21 cellular contexts compared by ENCODE assay signal in genomic region chr4:57607616-57608150, GRCh38.
"Had no signal": no experiment of that assay in that cellular context is flagged by ENCODE, and none has a peak within 500 bp of the region (broad histone marks: within the 10 kb centered on the region; RNA-seq: fewer than 3 reads in every experiment).

No MANE protein-coding gene starts in this region.

- H3K9me3 ChIP-seq: gastroesophageal sphincter, prostate gland, sigmoid colon, spleen, stomach, testis had no signal

- H3K27ac ChIP-seq: brain microvascular endothelial cell, gastroesophageal sphincter, prostate gland, sigmoid colon, spleen, stomach, testis had no signal

- H3K4me1 ChIP-seq: gastroesophageal sphincter, prostate gland, spleen, stomach, testis had no signal

- H3K4me3 ChIP-seq: gastroesophageal sphincter, prostate gland, sigmoid colon, spleen, stomach, testis had no signal

- H3K27me3 Mint-ChIP-seq: activated CD4-positive, alpha-beta T cell treated with anti-CD3 and anti-CD28 coated beads, Interleukin-2, amount 10 ng/mL, durations not matched to agents 24 days and 14 days; activated naive CD8-positive, alpha-beta T cell; dendritic cell treated with granulocyte-macrophage colony-stimulating factor and Interleukin-4, amounts not matched to agents 40 ng/mL and 50 ng/mL, for 4 days; effector memory CD8-positive, alpha-beta T cell; natural killer cell treated with Interleukin-12 subunit alpha and Interleukin-12 subunit beta and Interleukin-15 and Interleukin-18, amount 100 ng/mL, for 72 hours; T-helper 17 cell had no signal

- H3K9me3 Mint-ChIP-seq: activated CD4-positive, alpha-beta T cell treated with anti-CD3 and anti-CD28 coated beads, Interleukin-2, amount 10 ng/mL, durations not matched to agents 24 days and 14 days; dendritic cell treated with granulocyte-macrophage colony-stimulating factor and Interleukin-4, amounts not matched to agents 40 ng/mL and 50 ng/mL, for 4 days had no signal

- H3K27ac Mint-ChIP-seq: activated CD4-positive, alpha-beta T cell treated with anti-CD3 and anti-CD28 coated beads, Interleukin-2, amount 10 ng/mL, durations not matched to agents 24 days and 14 days; activated CD8-positive, alpha-beta T cell treated with anti-CD3 and anti-CD28 coated beads, Interleukin-2, amount 10 ng/mL, durations not matched to agents 7 days and 5 days; activated naive CD8-positive, alpha-beta T cell; activated T-cell treated with anti-CD3 and anti-CD28 coated beads, Interleukin-2, amount 50 U/mL, for 72 hours; dendritic cell treated with granulocyte-macrophage colony-stimulating factor and Interleukin-4, amounts not matched to agents 40 ng/mL and 50 ng/mL, for 4 days; effector memory CD8-positive, alpha-beta T cell; natural killer cell treated with Interleukin-12 subunit alpha and Interleukin-12 subunit beta and Interleukin-15 and Interleukin-18, amount 100 ng/mL, for 72 hours; T-helper 17 cell had no signal

- H3K27me3 ChIP-seq: brain microvascular endothelial cell, gastroesophageal sphincter, sigmoid colon, spleen, stomach, testis had no signal

- ATAC-seq: activated CD8-positive, alpha-beta T cell treated with anti-CD3 and anti-CD28 coated beads, Interleukin-2, amount 10 ng/mL, durations not matched to agents 7 days and 5 days; activated T-cell treated with anti-CD3 and anti-CD28 coated beads, Interleukin-2, amount 50 U/mL, for 72 hours; effector memory CD8-positive, alpha-beta T cell; gastroesophageal sphincter; natural killer cell treated with Interleukin-12 subunit alpha and Interleukin-12 subunit beta and Interleukin-15 and Interleukin-18, amount 100 ng/mL, for 72 hours; T-helper 17 cell had no signal

- H3K36me3 Mint-ChIP-seq: activated naive CD8-positive, alpha-beta T cell; natural killer cell treated with Interleukin-12 subunit alpha and Interleukin-12 subunit beta and Interleukin-15 and Interleukin-18, amount 100 ng/mL, for 72 hours had no signal

- H3K4me3 Mint-ChIP-seq: activated CD4-positive, alpha-beta T cell treated with anti-CD3 and anti-CD28 coated beads, Interleukin-2, amount 10 ng/mL, durations not matched to agents 24 days and 14 days; activated CD8-positive, alpha-beta T cell treated with anti-CD3 and anti-CD28 coated beads, Interleukin-2, amount 10 ng/mL, durations not matched to agents 7 days and 5 days; activated naive CD8-positive, alpha-beta T cell; activated T-cell treated with anti-CD3 and anti-CD28 coated beads, Interleukin-2, amount 50 U/mL, for 72 hours; dendritic cell treated with granulocyte-macrophage colony-stimulating factor and Interleukin-4, amounts not matched to agents 40 ng/mL and 50 ng/mL, for 4 days; effector memory CD8-positive, alpha-beta T cell; natural killer cell treated with Interleukin-12 subunit alpha and Interleukin-12 subunit beta and Interleukin-15 and Interleukin-18, amount 100 ng/mL, for 72 hours; T-helper 17 cell had no signal

- DNase-seq: activated CD4-positive, alpha-beta T cell treated with anti-CD3 and anti-CD28 coated beads, Interleukin-2, amount 10 ng/mL, durations not matched to agents 24 days and 14 days; activated CD4-positive, CD25-positive, alpha-beta regulatory T cell; activated CD8-positive, alpha-beta memory T cell treated with anti-CD3 and anti-CD28 coated beads, Interleukin-2, amount 50 U/mL, for 4 hours; activated CD8-positive, alpha-beta T cell treated with anti-CD3 and anti-CD28 coated beads, Interleukin-2, amount 10 ng/mL, durations not matched to agents 7 days and 5 days; activated gamma-delta T cell; activated T-cell treated with anti-CD3 and anti-CD28 coated beads, Interleukin-2, amount 50 U/mL, for 72 hours; amniotic stem cell; brain microvascular endothelial cell; effector memory CD8-positive, alpha-beta T cell; erythroblast; mesenchymal stem cell; sigmoid colon; spleen; stomach; T-helper 17 cell; testis had no signal

- H3K36me3 ChIP-seq: brain microvascular endothelial cell, gastroesophageal sphincter, prostate gland, sigmoid colon, spleen, stomach had no signal

- H3K4me1 Mint-ChIP-seq: activated CD4-positive, alpha-beta T cell treated with anti-CD3 and anti-CD28 coated beads, Interleukin-2, amount 10 ng/mL, durations not matched to agents 24 days and 14 days; T-helper 17 cell had no signal
